ENCODE assay signal across 4 cellular contexts in the genomic region with DNA sequence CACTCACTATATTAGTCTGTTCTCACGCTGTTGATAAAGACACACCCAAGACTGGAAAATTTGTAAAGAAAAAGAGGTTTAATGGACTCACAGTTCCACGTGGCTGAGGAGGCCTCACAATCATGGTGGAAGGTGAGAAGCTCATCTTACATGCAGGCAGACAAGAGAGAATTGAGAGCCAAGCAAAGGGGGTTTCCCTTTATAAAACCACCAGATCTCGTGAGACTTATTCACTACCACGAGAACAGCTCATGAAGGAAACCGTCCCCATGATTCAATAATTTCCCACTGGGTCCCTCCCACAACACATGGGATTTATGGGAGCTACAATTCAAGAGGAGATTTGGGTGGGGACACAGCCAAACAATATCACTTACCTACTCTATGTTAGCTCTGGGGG. TPM values are rescaled to one million over a fixed set of nuclear protein-coding genes. Genes with fewer than 3 reads are reported as not detected.
"Had no signal": no experiment of that assay in that cellular context is flagged by ENCODE, and none has a peak within 500 bp of the region (broad histone marks: within the 10 kb centered on the region; RNA-seq: fewer than 3 reads in every experiment).

No MANE protein-coding gene starts in this region.

RNA-seq across cellular contexts. Expression of a gene that starts 23.9 kb away (rescaled TPM):
- total RNA-seq: endodermal cell; foreskin keratinocyte; naive thymus-derived CD4-positive, alpha-beta T cell; progenitor cell of endocrine pancreas had no signal
- polyA plus RNA-seq: foreskin keratinocyte; naive thymus-derived CD4-positive, alpha-beta T cell had no signal
